ENCODE assay signal across 26 cellular contexts in the genomic region with DNA sequence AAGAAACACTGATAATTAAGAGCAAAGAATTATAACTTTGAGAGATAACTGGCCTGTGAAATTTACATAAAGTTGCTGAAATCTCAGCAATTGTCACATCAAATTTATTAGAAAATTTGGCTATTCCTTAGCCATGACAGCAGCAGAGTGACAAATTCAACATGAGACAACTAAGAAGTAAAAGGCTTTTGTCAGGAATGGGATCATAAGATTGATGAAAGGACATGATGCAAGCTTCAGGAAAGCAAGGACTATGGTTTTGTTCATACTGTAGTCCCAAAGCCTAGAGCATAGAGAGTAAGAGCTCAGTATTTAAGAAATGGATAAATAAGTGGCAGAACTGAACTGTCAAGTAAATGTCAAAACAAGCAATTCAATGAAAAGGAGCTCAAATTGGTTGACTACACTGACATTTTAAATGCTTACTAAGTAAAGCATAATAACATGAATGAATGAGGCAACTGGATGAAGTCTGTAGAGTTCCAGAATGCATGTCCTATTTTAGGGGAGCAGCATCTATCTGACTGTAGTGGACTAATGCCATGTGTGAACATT.
"Had no signal": no experiment of that assay in that cellular context is flagged by ENCODE, and none has a peak within 500 bp of the region (broad histone marks: within the 10 kb centered on the region; RNA-seq: fewer than 3 reads in every experiment).

No MANE protein-coding gene starts in this region.

- H3K27me3 Mint-ChIP-seq: activated B cell treated with CpG ODN at 0.5 μM for 24 hours; activated CD8-positive, alpha-beta T cell treated with anti-CD3 and anti-CD28 coated beads for 36 hours; activated naive CD4-positive, alpha-beta T cell treated with anti-CD3 and anti-CD28 coated beads, Interleukin-2, amount 10 ng/mL, durations not matched to agents 7 days and 5 days; activated naive CD8-positive, alpha-beta T cell; T-helper 17 cell had no signal

- ATAC-seq: activated CD4-positive, CD25-positive, alpha-beta regulatory T cell treated with anti-CD3 and anti-CD28 coated beads, Interleukin-2, amount 50 U/mL, for 24 hours; activated CD8-positive, alpha-beta T cell treated with anti-CD3 and anti-CD28 coated beads for 36 hours; esophagus mucosa; foreskin keratinocyte; gastrocnemius medialis; heart left ventricle; T-helper 17 cell had no signal

- H3K4me3 Mint-ChIP-seq: activated B cell treated with CpG ODN at 0.5 μM for 24 hours; activated CD8-positive, alpha-beta T cell treated with anti-CD3 and anti-CD28 coated beads for 36 hours; activated naive CD4-positive, alpha-beta T cell treated with anti-CD3 and anti-CD28 coated beads, Interleukin-2, amount 10 ng/mL, durations not matched to agents 7 days and 5 days; activated naive CD8-positive, alpha-beta T cell; endodermal cell; T-helper 17 cell; T-helper 2 cell treated with Interferon-gamma antibody and Interleukin-4, amounts not matched to agents 5 μg/mL and 100 μg/mL, for 36 hours had no signal

- H3K27ac ChIP-seq: colonic mucosa, foreskin keratinocyte, gastrocnemius medialis, heart left ventricle, WERI-Rb-1 had no signal

- H3K27me3 ChIP-seq: colonic mucosa, foreskin keratinocyte, gastrocnemius medialis, heart left ventricle had no signal

- H3K4me3 ChIP-seq: colonic mucosa, gastrocnemius medialis, heart left ventricle had no signal

- DNase-seq: activated B cell treated with CpG ODN at 0.5 μM for 24 hours; activated CD4-positive, alpha-beta T cell treated with anti-CD3 and anti-CD28 coated beads for 48 hours; activated CD4-positive, alpha-beta T cell treated with anti-CD3 and anti-CD28 coated beads, Interleukin-2, amount 50 U/mL, for 1 hour; activated CD4-positive, alpha-beta T cell treated with anti-CD3 and anti-CD28 coated beads, Interleukin-2, amount 50 U/mL, for 48 hours; activated CD8-positive, alpha-beta memory T cell treated with anti-CD3 and anti-CD28 coated beads for 24 hours; activated CD8-positive, alpha-beta T cell treated with anti-CD3 and anti-CD28 coated beads for 36 hours; activated gamma-delta T cell; activated naive CD4-positive, alpha-beta T cell; activated naive CD4-positive, alpha-beta T cell treated with anti-CD3 and anti-CD28 coated beads, Interleukin-2, amount 10 ng/mL, durations not matched to agents 7 days and 5 days; activated T-cell treated with anti-CD3 and anti-CD28 coated beads, Interleukin-2, amount 50 U/mL, for 48 hours; amniotic stem cell; colonic mucosa; effector memory CD4-positive, alpha-beta T cell; endodermal cell; foreskin keratinocyte; gastrocnemius medialis; glutamatergic neuron; heart left ventricle; T-helper 1 cell; T-helper 17 cell; T1000; WERI-Rb-1 had no signal

- H3K9me3 Mint-ChIP-seq: activated B cell treated with CpG ODN at 0.5 μM for 24 hours; activated CD8-positive, alpha-beta T cell treated with anti-CD3 and anti-CD28 coated beads for 36 hours; activated naive CD4-positive, alpha-beta T cell treated with anti-CD3 and anti-CD28 coated beads, Interleukin-2, amount 10 ng/mL, durations not matched to agents 7 days and 5 days; endodermal cell; T-helper 2 cell treated with Interferon-gamma antibody and Interleukin-4, amounts not matched to agents 5 μg/mL and 100 μg/mL, for 36 hours had no signal

- H3K9me3 ChIP-seq: colonic mucosa, gastrocnemius medialis, heart left ventricle had no signal

- H3K4me1 Mint-ChIP-seq: activated B cell treated with CpG ODN at 0.5 μM for 24 hours, endodermal cell had no signal

- H3K27ac Mint-ChIP-seq: activated B cell treated with CpG ODN at 0.5 μM for 24 hours; activated CD8-positive, alpha-beta T cell treated with anti-CD3 and anti-CD28 coated beads for 36 hours; activated naive CD4-positive, alpha-beta T cell treated with anti-CD3 and anti-CD28 coated beads, Interleukin-2, amount 10 ng/mL, durations not matched to agents 7 days and 5 days; activated naive CD8-positive, alpha-beta T cell; endodermal cell; T-helper 17 cell; T-helper 2 cell treated with Interferon-gamma antibody and Interleukin-4, amounts not matched to agents 5 μg/mL and 100 μg/mL, for 36 hours had no signal

- H3K4me1 ChIP-seq: colonic mucosa, foreskin keratinocyte, gastrocnemius medialis had no signal
